ENCODE assay signal across 8 cellular contexts in genomic region chr4:121950212-121950679, GRCh38. TPM values are rescaled to one million over a fixed set of nuclear protein-coding genes. Genes with fewer than 3 reads are reported as not detected.
DNase-seq lines count a peak whose midpoint lies in the region; ATAC-seq and TF ChIP-seq lines count a peak whose summit lies in the region.

No MANE protein-coding gene starts in this region.

- no peak overlapping the region for H3K9ac ChIP-seq in DND-41 (ENCODE audit: low read depth, low read length)

- H2AFZ ChIP-seq in DND-41 (ENCODE audit: low read depth, low read length), result no peak overlapping the region

- H4K20me1 ChIP-seq in DND-41 (ENCODE audit: insufficient read depth, low read length), result no peaks in the 10 kb centered on the region

- H3K4me1 ChIP-seq in DND-41 (ENCODE audit: insufficient read depth, low read length), result no peaks in the 10 kb centered on the region

- no peak overlapping the region for H3K4me2 ChIP-seq in DND-41 (ENCODE audit: insufficient read depth, low read length)

- peaks cover 3 to 16% (median 16%) of the 10 kb centered on the region in 3 donors for H3K27me3 Mint-ChIP-seq in immature natural killer cell (ENCODE audit: low read depth in 3 of 3)

- no peak for ATAC-seq in DND-41 (ENCODE audit: insufficient read depth, low read depth)
- ATAC-seq in GM21528 (IDR thresholded peaks at IDR 0.05; ENCODE audit: low FRiP score, unreplicated experiment), result peak; percentile 82

- TF ChIP-seq CTCF in DND-41 (IDR thresholded peaks at IDR 0.05; ENCODE audit: borderline replicate concordance, extremely low read depth, low read length, poor library complexity, severe bottlenecking) (peak; percentile 39), brain microvascular endothelial cell (IDR thresholded peaks at IDR 0.05; ENCODE audit: low read depth, low read length, missing control alignments) (peak; percentile 78)

- H3K27me3 ChIP-seq in DND-41 (ENCODE audit: insufficient read depth, low read length, poor library complexity) (no peaks in the 10 kb centered on the region), brain microvascular endothelial cell (replicated peaks) (no peaks in the 10 kb centered on the region)

- H3K4me1 Mint-ChIP-seq in immature natural killer cell, result peaks cover 16 to 19% of the 10 kb centered on the region in 2 donors

- H3K36me3 ChIP-seq in DND-41 (ENCODE audit: insufficient read depth, low read length) (no peaks in the 10 kb centered on the region), brain microvascular endothelial cell (replicated peaks) (no peaks in the 10 kb centered on the region)

- H3K27ac ChIP-seq in DND-41 (ENCODE audit: low read length), result no peak overlapping the region
- H3K27ac ChIP-seq in brain microvascular endothelial cell, result no peak overlapping the region

- H3K27ac Mint-ChIP-seq in immature natural killer cell, result peak overlapping the region in 5 of 6 donors; percentile 6 to 68 (median 34)

- peak overlapping the region; percentile 84 to 96 (median 90) for H3K4me3 Mint-ChIP-seq in immature natural killer cell

- no peaks in the 10 kb centered on the region for H3K9me3 Mint-ChIP-seq in immature natural killer cell

- no peaks in the 10 kb centered on the region for H3K79me2 ChIP-seq in DND-41 (ENCODE audit: insufficient read depth, low read length)

- no peak overlapping the region for H3K4me3 ChIP-seq in DND-41 (ENCODE audit: low read depth in 1 of 2, low read length in 2 of 2)
- H3K4me3 ChIP-seq in brain microvascular endothelial cell (ENCODE audit: low read depth, low read length), result peak overlapping the region; percentile 60

- in situ Hi-C loops in brain microvascular endothelial cell (cut with HindIII; ENCODE audit: low pct_ligation_motif_present, low sequenced_read_pairs), result no loop called here

- no peaks in the 10 kb centered on the region for H3K36me3 Mint-ChIP-seq in immature natural killer cell

- no peak for DNase-seq in DND-41
- DNase-seq in HuH-7.5 (ENCODE audit: low spot score), result peak; percentile 47
- peak; percentile 39 for DNase-seq in UCSD-AML1 (lab: John Stamatoyannopoulos, UW; ENCODE audit: unreplicated experiment)
- DNase-seq in brain microvascular endothelial cell, result peak; percentile 61
- peak; percentile 59 to 80 (median 63) for DNase-seq in immature natural killer cell
- peak; percentile 33 for DNase-seq in smooth muscle cell of the brain vasculature (ENCODE audit: low read depth, low spot score)
- DNase-seq in SHP77 treated with DMSO at 0.1 percent for 48 hours (lab: John Stamatoyannopoulos, UW), result no peak

- no peaks in the 10 kb centered on the region for H3K9me3 ChIP-seq in DND-41 (ENCODE audit: insufficient read depth, low read length, severe bottlenecking)

RNA-seq across cellular contexts. Expression of gene TRPC3, which starts 1.6 kb away (rescaled TPM):
- under 1 TPM in 2 of 3 donors, not detected in 1; 0.08 to 0.15 TPM for polyA plus RNA-seq in immature natural killer cell

Comparison
In these comparisons a context has a peak if more than half of its experiments do, and no peak if none do; other contexts are left out.
1. DNase-seq: peak in HuH-7.5 (single experiment), UCSD-AML1 (single experiment), brain microvascular endothelial cell (single experiment), immature natural killer cell (3 of 3) and smooth muscle cell of the brain vasculature (single experiment); none in DND-41 (single experiment) and SHP77 treated with DMSO at 0.1 percent for 48 hours (single experiment).